22 cellular contexts compared by ENCODE assay signal in genomic region chr1:206831605-206832004, GRCh38. TPM values are rescaled to one million over a fixed set of nuclear protein-coding genes. Genes with fewer than 3 reads are reported as not detected.
A peak's percentile ranks its signal among the peaks of the same experiment; 100 is the strongest.
DNase-seq lines count a peak whose midpoint lies in the region; ATAC-seq, FAIRE-seq and TF ChIP-seq lines count a peak whose summit lies in the region.
"Had no signal": no experiment of that assay in that cellular context is flagged by ENCODE, and none has a peak within 500 bp of the region (broad histone marks: within the 10 kb centered on the region; RNA-seq: fewer than 3 reads in every experiment).

No MANE protein-coding gene starts in this region.

- no peak for TF ChIP-seq CTCF in OCI-LY7 (conservative IDR thresholded peaks at IDR 0.05; ENCODE audit: low read length)

- intact Hi-C loops in OCI-LY7 (cut with micrococcal nuclease; ENCODE audit: unreplicated experiment), result no loop called here

- H4K91ac ChIP-seq in mesenchymal stem cell (ENCODE audit: low read length), result no peak overlapping the region

- H4K8ac ChIP-seq in mesenchymal stem cell (ENCODE audit: low read length), result no peak overlapping the region

- H3K23ac ChIP-seq in mesenchymal stem cell (ENCODE audit: low read length in 2 of 2), result no peak overlapping the region

- no peaks in the 10 kb centered on the region for H4K20me1 ChIP-seq in OCI-LY7 (ENCODE audit: insufficient read depth, low read length)

- no peaks in the 10 kb centered on the region for H3K79me2 ChIP-seq in OCI-LY7 (ENCODE audit: insufficient read depth, low read depth, low read length)

- H3K14ac ChIP-seq in mesenchymal stem cell (ENCODE audit: low read length in 2 of 2), result no peak overlapping the region

- CTCF ChIA-PET in activated CD8-positive, alpha-beta memory T cell treated with anti-CD3 and anti-CD28 coated beads, Interleukin-2, amount 10 ng/mL, durations not matched to agents 7 days and 5 days (lab: Charles Lee), result interaction anchor here (1.0 to 10.6 kb wide), 12 partner anchors 9 to 151 kb away, joined by 3 to 59 read pairs (median 4); no protein-coding TSS in a partner anchor
- CTCF ChIA-PET in OCI-LY7 (lab: Charles Lee; ENCODE audit: unreplicated experiment), result no interaction called here

- peak overlapping the region; percentile 30 to 37 for H3K18ac ChIP-seq in mesenchymal stem cell (ENCODE audit: low read depth in 1 of 2, low read length in 2 of 2)

- peaks cover 55% of the 10 kb centered on the region for H3K4me1 Mint-ChIP-seq in activated CD8-positive, alpha-beta memory T cell treated with anti-CD3 and anti-CD28 coated beads, Interleukin-2, amount 10 ng/mL, durations not matched to agents 7 days and 5 days

- H3K27ac ChIP-seq in mesenchymal stem cell (ENCODE audit: low read length, poor library complexity, severe bottlenecking), result no peak overlapping the region
- H3K27ac ChIP-seq in OCI-LY7 (ENCODE audit: low read depth, low read length, poor library complexity, severe bottlenecking), result no peak overlapping the region
- H3K27ac ChIP-seq: SJCRH30 had no signal

- no peak overlapping the region for H2AFZ ChIP-seq in mesenchymal stem cell (ENCODE audit: low read depth, low read length)
- no peak overlapping the region for H2AFZ ChIP-seq in OCI-LY7 (ENCODE audit: low read length)

- no peaks in the 10 kb centered on the region for H3K9me2 ChIP-seq in OCI-LY7 (ENCODE audit: insufficient read depth, low read length)

- 97% methylated on average over 4 of the region's 4 CpGs for WGBS in mesenchymal stem cell

- no peak overlapping the region for H3K27ac Mint-ChIP-seq in activated CD8-positive, alpha-beta memory T cell treated with anti-CD3 and anti-CD28 coated beads, Interleukin-2, amount 10 ng/mL, durations not matched to agents 7 days and 5 days
- H3K27ac Mint-ChIP-seq: T-helper 2 cell treated with Interferon-gamma antibody and Interleukin-4, amounts not matched to agents 5 μg/mL and 100 μg/mL, for 36 hours had no signal

- H3K4me1 ChIP-seq in mesenchymal stem cell (ENCODE audit: control insufficient read depth, insufficient read depth, low read depth, low read length) (no peaks in the 10 kb centered on the region), OCI-LY7 (ENCODE audit: insufficient read depth, low read length, poor library complexity, severe bottlenecking) (peaks cover 20% of the 10 kb centered on the region)

- no peak overlapping the region for H3K9ac ChIP-seq in mesenchymal stem cell (ENCODE audit: low read length)

- no peaks in the 10 kb centered on the region for H3K79me1 ChIP-seq in mesenchymal stem cell (replicated peaks; ENCODE audit: low read length, poor library complexity, severe bottlenecking)

- H3K36me3 Mint-ChIP-seq in activated CD8-positive, alpha-beta memory T cell treated with anti-CD3 and anti-CD28 coated beads, Interleukin-2, amount 10 ng/mL, durations not matched to agents 7 days and 5 days, result no peaks in the 10 kb centered on the region

- peaks cover 12% of the 10 kb centered on the region for H3K27me3 Mint-ChIP-seq in activated CD8-positive, alpha-beta memory T cell treated with anti-CD3 and anti-CD28 coated beads, Interleukin-2, amount 10 ng/mL, durations not matched to agents 7 days and 5 days

- no peak for DNase-seq in activated CD8-positive, alpha-beta memory T cell treated with anti-CD3 and anti-CD28 coated beads, Interleukin-2, amount 10 ng/mL, durations not matched to agents 7 days and 5 days
- DNase-seq in activated CD8-positive, alpha-beta memory T cell treated with anti-CD3 and anti-CD28 coated beads, Interleukin-2, amount 50 U/mL, for 4 hours, result no peak
- DNase-seq in GM19239 (ENCODE audit: insufficient read length, low spot score) (no peak), NOMO-1 treated with dmso at 0.1 percent for 144 hours (lab: John Stamatoyannopoulos, UW; ENCODE audit: unreplicated experiment) (peak; percentile 16), mesenchymal stem cell (no peak), NCI-H510A (lab: John Stamatoyannopoulos, UW) (no peak), OCI-LY7 (ENCODE audit: low spot score) (no peak)
- DNase-seq: Calu3; CD4-positive, CD25-positive, alpha-beta regulatory T cell; DMS53; Karpas-422; NCI-H1436; NCI-H2029 treated with DMSO at 0.1 percent for 48 hours; NCI-H524; SJCRH30 had no signal

- no peak overlapping the region for H2BK120ac ChIP-seq in mesenchymal stem cell (ENCODE audit: low read depth, low read length)

- H3K36me3 ChIP-seq in mesenchymal stem cell (ENCODE audit: control insufficient read depth in 1 of 2, insufficient read depth in 2 of 2, low read depth in 1 of 2, low read length in 2 of 2) (no peaks in the 10 kb centered on the region), OCI-LY7 (ENCODE audit: insufficient read depth, low read length) (no peaks in the 10 kb centered on the region)
- H3K36me3 ChIP-seq: SJCRH30 had no signal

- POLR2A ChIA-PET in OCI-LY7 (lab: Charles Lee), result interaction anchor here (1.4 kb wide), 1 partner anchor 21 kb away, joined by 4 read pairs; no protein-coding TSS in a partner anchor

- H3K9me3 Mint-ChIP-seq in activated CD8-positive, alpha-beta memory T cell treated with anti-CD3 and anti-CD28 coated beads, Interleukin-2, amount 10 ng/mL, durations not matched to agents 7 days and 5 days (ENCODE audit: low read depth), result no peaks in the 10 kb centered on the region
- H3K9me3 Mint-ChIP-seq: T-helper 2 cell treated with Interferon-gamma antibody and Interleukin-4, amounts not matched to agents 5 μg/mL and 100 μg/mL, for 36 hours had no signal

- no peak overlapping the region for H3K4me3 Mint-ChIP-seq in activated CD8-positive, alpha-beta memory T cell treated with anti-CD3 and anti-CD28 coated beads, Interleukin-2, amount 10 ng/mL, durations not matched to agents 7 days and 5 days
- H3K4me3 Mint-ChIP-seq: CD4-positive, CD25-positive, alpha-beta regulatory T cell; T-helper 2 cell treated with Interferon-gamma antibody and Interleukin-4, amounts not matched to agents 5 μg/mL and 100 μg/mL, for 36 hours had no signal

- H2BK12ac ChIP-seq in mesenchymal stem cell (ENCODE audit: low read length in 2 of 2), result peak overlapping the region in 1 of 2 experiments; percentile 22

- no peaks in the 10 kb centered on the region for H3K9me3 ChIP-seq in mesenchymal stem cell (ENCODE audit: control insufficient read depth, low read length)
- no peaks in the 10 kb centered on the region for H3K9me3 ChIP-seq in OCI-LY7 (ENCODE audit: low read length)
- H3K9me3 ChIP-seq: SJCRH30 had no signal

- peak; percentile 25 for ATAC-seq in activated CD8-positive, alpha-beta memory T cell treated with anti-CD3 and anti-CD28 coated beads, Interleukin-2, amount 10 ng/mL, durations not matched to agents 7 days and 5 days
- no peak for ATAC-seq in GM18519 (IDR thresholded peaks at IDR 0.05; ENCODE audit: low FRiP score, unreplicated experiment)

- H3K4me2 ChIP-seq in mesenchymal stem cell (ENCODE audit: low read length, poor library complexity, severe bottlenecking), result no peak overlapping the region
- no peak overlapping the region for H3K4me2 ChIP-seq in OCI-LY7 (ENCODE audit: low read length)

- no peak overlapping the region for H2AK5ac ChIP-seq in mesenchymal stem cell (ENCODE audit: low read length, severe bottlenecking)

- no peak overlapping the region for H3K4me3 ChIP-seq in mesenchymal stem cell (ENCODE audit: insufficient read depth in 1 of 2, low read depth in 1 of 2, low read length in 2 of 2)
- H3K4me3 ChIP-seq in OCI-LY7 (ENCODE audit: low read depth, low read length, poor library complexity, severe bottlenecking), result no peak overlapping the region
- H3K4me3 ChIP-seq: SJCRH30 had no signal

- H2BK5ac ChIP-seq in mesenchymal stem cell (ENCODE audit: low read depth, low read length, poor library complexity, severe bottlenecking), result no peak overlapping the region

- H3K27me3 ChIP-seq in mesenchymal stem cell (ENCODE audit: control insufficient read depth in 1 of 2, insufficient read depth in 1 of 2, low read length in 2 of 2), result peaks cover 13 to 27% of the 10 kb centered on the region in 2 experiments

- no TSS peak for BruUV-seq in OCI-LY7 (replicated peaks; lab: Mats Ljungman, UMichigan)

- FAIRE-seq in GM19239 (lab: Jason Lieb, UNC), result peak; percentile 66
- FAIRE-seq: GM18507, H1 had no signal

- no peak overlapping the region for H3K4ac ChIP-seq in mesenchymal stem cell (ENCODE audit: low read depth in 1 of 2, low read length in 2 of 2)

- no peak overlapping the region for H2BK15ac ChIP-seq in mesenchymal stem cell (ENCODE audit: low read depth, poor library complexity, severe bottlenecking)

RNA-seq across cellular contexts. Expression of gene IL20, which starts 33.8 kb away (rescaled TPM):
- not detected for total RNA-seq in activated CD8-positive, alpha-beta memory T cell treated with anti-CD3 and anti-CD28 coated beads, Interleukin-2, amount 10 ng/mL, durations not matched to agents 7 days and 5 days
- polyA plus RNA-seq in mesenchymal stem cell (2013, experiment 1 of 2), result not detected
- not detected for polyA plus RNA-seq in mesenchymal stem cell (2013, experiment 2 of 2)
- total RNA-seq in OCI-LY7 (2014; rRNA removed; shearing (Covaris generic)), result not detected in 2 replicates
- total RNA-seq in OCI-LY7 (2022), result not detected in 2 replicates
- total RNA-seq: A673; Calu3; CD4-positive, CD25-positive, alpha-beta regulatory T cell; H1; HT-29; RPMI7951; SJCRH30 had no signal
- polyA plus RNA-seq: CD4-positive, CD25-positive, alpha-beta regulatory T cell; H1 had no signal

RNA-seq across cellular contexts. Expression of gene IL10, which starts 59.3 kb away (rescaled TPM):
- not detected for total RNA-seq in activated CD8-positive, alpha-beta memory T cell treated with anti-CD3 and anti-CD28 coated beads, Interleukin-2, amount 10 ng/mL, durations not matched to agents 7 days and 5 days
- 0.11 TPM for polyA plus RNA-seq in mesenchymal stem cell (2013, experiment 1 of 2)
- polyA plus RNA-seq in mesenchymal stem cell (2013, experiment 2 of 2), result not detected
- not detected in 2 replicates for total RNA-seq in OCI-LY7 (2014; rRNA removed; shearing (Covaris generic))
- not detected in 2 replicates for total RNA-seq in OCI-LY7 (2022)
- total RNA-seq: A673, Calu3, H1, HT-29, RPMI7951 had no signal
- polyA plus RNA-seq: H1 had no signal
